ENCODE assay signal across 12 cellular contexts in the genomic region with DNA sequence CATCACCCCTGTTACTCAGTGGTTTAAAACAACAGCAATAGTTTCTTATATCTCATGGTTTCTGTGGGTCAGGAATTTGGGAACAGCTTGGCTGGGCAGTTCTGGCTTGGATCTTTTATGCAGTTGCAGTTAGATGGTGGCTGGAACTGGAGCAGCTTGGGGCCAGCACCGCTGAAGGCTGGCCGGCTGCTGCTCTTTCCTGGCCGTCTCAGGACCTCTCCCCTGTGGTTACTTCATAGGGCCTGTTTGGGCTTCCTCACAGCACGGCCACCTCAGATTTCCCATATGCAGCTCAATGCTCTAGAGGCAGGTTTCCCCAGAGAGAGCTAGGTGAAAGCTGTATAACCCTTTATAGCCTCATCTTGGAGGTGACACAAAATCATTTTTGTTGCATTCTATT. TPM values are rescaled to one million over a fixed set of nuclear protein-coding genes. Genes with fewer than 3 reads are reported as not detected.
DNase-seq lines count a peak whose midpoint lies in the region; ATAC-seq, FAIRE-seq and TF ChIP-seq lines count a peak whose summit lies in the region.
"Had no signal": no experiment of that assay in that cellular context is flagged by ENCODE, and none has a peak within 500 bp of the region (broad histone marks: within the 10 kb centered on the region; RNA-seq: fewer than 3 reads in every experiment).

No MANE protein-coding gene starts in this region.

- no peak overlapping the region; the same call in 1 of the 2 replicates for H2AFZ ChIP-seq in SK-N-SH (ENCODE audit: low read depth)

- H3K9ac ChIP-seq in SK-N-SH: peak overlapping the region; percentile 52; the same call in 1 of the 2 replicates
- peak overlapping the region; percentile 38 for H3K9ac ChIP-seq in adipocyte (ENCODE audit: low read length)
- H3K9ac ChIP-seq in subcutaneous abdominal adipose tissue (ENCODE audit: low read length in 5 of 5): peak overlapping the region in 3 of 5 donors; percentile 54 to 81 (median 57)

- no peaks in the 10 kb centered on the region for H3K27me3 ChIP-seq in SK-N-SH (ENCODE audit: insufficient read depth)
- no peaks in the 10 kb centered on the region for H3K27me3 ChIP-seq in adipocyte (replicated peaks; ENCODE audit: control insufficient read depth, insufficient read depth, low read length)
- H3K27me3 ChIP-seq in left lung: no peaks in the 10 kb centered on the region
- H3K27me3 ChIP-seq in subcutaneous abdominal adipose tissue (ENCODE audit: control insufficient read depth in 5 of 5, insufficient read depth in 4 of 5, low read length in 5 of 5): no peaks in the 10 kb centered on the region
- H3K27me3 ChIP-seq in MG63: no peaks in the 10 kb centered on the region

- TF ChIP-seq EP300 in SK-N-SH (IDR thresholded peaks at IDR 0.05; ENCODE audit: borderline replicate concordance in 1 of 2, low read depth in 1 of 2, low read length in 1 of 2): no peak

- intact Hi-C loops in left lung (cut with DNase I): no loop called here

- POLR2A ChIA-PET in SK-N-SH (lab: Yijun Ruan, JAX): interaction anchor here (1.1 kb wide), 1 partner anchor 11 kb away, joined by 3 read pairs; no protein-coding TSS in a partner anchor

- no peaks in the 10 kb centered on the region for H4K20me1 ChIP-seq in SK-N-SH (ENCODE audit: insufficient read depth)

- WGBS in SK-N-SH (ENCODE audit: low lambda C conversion rate): 100% methylated on average over 3 of the region's 4 CpGs

- peaks cover 13% of the 10 kb centered on the region for H3F3A ChIP-seq in SK-N-SH (replicated peaks; ENCODE audit: insufficient read depth)

- H3K4me1 ChIP-seq in SK-N-SH (ENCODE audit: control insufficient read depth in 1 of 2, insufficient read depth in 2 of 2, low read depth in 1 of 2, low read length in 1 of 2) (peaks cover 13 to 45% of the 10 kb centered on the region in 2 experiments), adipocyte (ENCODE audit: control insufficient read depth, insufficient read depth, low read length) (peaks cover 71% of the 10 kb centered on the region), left lung (peaks cover 36 to 76% of the 10 kb centered on the region in 2 donors), subcutaneous abdominal adipose tissue (ENCODE audit: control insufficient read depth in 5 of 5, insufficient read depth in 5 of 5, low read length in 5 of 5) (peaks cover 20 to 86% (median 73%) of the 10 kb centered on the region in 5 donors)

- H3K9me2 ChIP-seq in SK-N-SH: no peaks in the 10 kb centered on the region

- TF ChIP-seq RAD21 in SK-N-SH (IDR thresholded peaks at IDR 0.05; ENCODE audit: low read length): no peak

- CTCF ChIA-PET in SK-N-SH (lab: Yijun Ruan, JAX): interaction anchor here (1.1 to 3.8 kb wide), 4 partner anchors 9 to 518 kb away, joined by 3 to 26 read pairs (median 5); no protein-coding TSS in a partner anchor

- no peak for TF ChIP-seq POLR2A in GM12891 (IDR thresholded peaks at IDR 0.05; ENCODE audit: low read depth, low read length)

- TF ChIP-seq CTCF in SK-N-SH (IDR thresholded peaks at IDR 0.05) (no peak), left lung (IDR thresholded peaks at IDR 0.05) (no peak)

- no peaks in the 10 kb centered on the region for H3K9me3 ChIP-seq in SK-N-SH
- no peaks in the 10 kb centered on the region for H3K9me3 ChIP-seq in adipocyte (ENCODE audit: control insufficient read depth, low read length)
- no peaks in the 10 kb centered on the region for H3K9me3 ChIP-seq in left lung
- no peaks in the 10 kb centered on the region for H3K9me3 ChIP-seq in subcutaneous abdominal adipose tissue (ENCODE audit: control insufficient read depth in 5 of 5, low read length in 5 of 5)
- no peaks in the 10 kb centered on the region for H3K9me3 ChIP-seq in MG63

- DNase-seq in SK-N-SH (no peak), adipocyte (ENCODE audit: low read depth) (no peak), left lung (no peak), MG63 (no peak), GM12891 (ENCODE audit: insufficient read length, low spot score) (no peak)
- DNase-seq: activated CD8-positive, alpha-beta memory T cell treated with anti-CD3 and anti-CD28 coated beads, Interleukin-2, amount 50 U/mL, for 48 hours; NCI-H1105 had no signal

- H3K27ac ChIP-seq in SK-N-SH (ENCODE audit: low read depth in 2 of 2, low read length in 1 of 2) (peak overlapping the region; percentile 43 to 60; a peak in 3 of 4 replicates), left lung (peak overlapping the region; percentile 73 to 88), subcutaneous abdominal adipose tissue (ENCODE audit: low read depth, low read length) (peak overlapping the region; percentile 93)
- H3K27ac ChIP-seq: 22Rv1 had no signal

- H3K36me3 ChIP-seq in SK-N-SH (replicated peaks in 1 of 2; ENCODE audit: control insufficient read depth in 1 of 2, insufficient read depth in 2 of 2, low read length in 1 of 2) (no peaks in the 10 kb centered on the region), adipocyte (ENCODE audit: control insufficient read depth, insufficient read depth, low read length, severe bottlenecking) (peaks cover 4% of the 10 kb centered on the region), left lung (no peaks in the 10 kb centered on the region), subcutaneous abdominal adipose tissue (ENCODE audit: control insufficient read depth in 5 of 5, insufficient read depth in 5 of 5, low read length in 5 of 5) (no peaks in the 10 kb centered on the region), MG63 (peaks cover 16% of the 10 kb centered on the region)

- no peak for FAIRE-seq in GM12891 (lab: Jason Lieb, UNC)
- FAIRE-seq: endometrium had no signal

- no peak overlapping the region for H3K4me3 ChIP-seq in SK-N-SH (ENCODE audit: low read depth in 2 of 2, low read length in 1 of 2)
- H3K4me3 ChIP-seq in adipocyte (ENCODE audit: low read length): no peak overlapping the region
- H3K4me3 ChIP-seq in left lung: no peak overlapping the region
- peak overlapping the region in 2 of 5 donors; percentile 31 to 45 for H3K4me3 ChIP-seq in subcutaneous abdominal adipose tissue (ENCODE audit: low read depth in 1 of 5, low read length in 5 of 5)
- H3K4me3 ChIP-seq in MG63: no peak overlapping the region

- peaks cover 16% of the 10 kb centered on the region; the same call in 1 of the 2 replicates for H3K79me2 ChIP-seq in SK-N-SH (ENCODE audit: insufficient read depth)

- H3K4me2 ChIP-seq in SK-N-SH: no peak overlapping the region

- ATAC-seq in SK-N-SH treated with all-trans-retinoic acid at 6 μM for 48 hours (no peak), left lung (peak; percentile 14), HG02938 (IDR thresholded peaks at IDR 0.05; ENCODE audit: unreplicated experiment) (no peak)

TF ChIP-seq in SK-N-SH, 30 proteins besides CTCF, POLR2A, EP300 and RAD21:
- TF ChIP-seq RCOR1 (IDR thresholded peaks at IDR 0.05; ENCODE audit: low read length) (no peak), MEF2A (IDR thresholded peaks at IDR 0.05; ENCODE audit: borderline replicate concordance, low read depth) (no peak), FOXJ3 (CRISPR knock-in tag; IDR thresholded peaks at IDR 0.05) (no peak), YY1 (IDR thresholded peaks at IDR 0.05; ENCODE audit: low read depth) (no peak)

TF ChIP-seq in SK-N-SH treated with all-trans-retinoic acid at 6 μM for 48 hours, 23 proteins besides CTCF, POLR2A, EP300 and RAD21 (continues in another document):
- TF ChIP-seq SNAI2 (CRISPR knock-in tag; IDR thresholded peaks at IDR 0.05) (no peak), ZFP30 (CRISPR knock-in tag; IDR thresholded peaks at IDR 0.05) (no peak), ZC3H10 (CRISPR knock-in tag; IDR thresholded peaks at IDR 0.05) (no peak)

TF ChIP-seq in GM12891, 5 proteins besides CTCF, POLR2A, EP300 and RAD21:
- TF ChIP-seq POU2F2 (IDR thresholded peaks at IDR 0.05; ENCODE audit: low read depth, low read length) (no peak), POLR2AphosphoS5 (IDR thresholded peaks at IDR 0.05; ENCODE audit: low read depth, low read length) (no peak), TAF1 (IDR thresholded peaks at IDR 0.05; ENCODE audit: low read depth, low read length) (no peak), PAX5 (IDR thresholded peaks at IDR 0.05; ENCODE audit: insufficient read depth, low read length, severe bottlenecking) (no peak), SPI1 (IDR thresholded peaks at IDR 0.05; ENCODE audit: low read depth, low read length) (no peak)

RNA-seq across cellular contexts. Expression of gene PKIG, which starts 15.6 kb away (rescaled TPM):
- 63.9 and 92.9 TPM in 2 replicates for polyA plus RNA-seq in SK-N-SH (2012; rRNA removed)
- polyA plus RNA-seq in SK-N-SH (2012; cell fraction: cytosol; rRNA removed): 67.5 and 78.6 TPM in 2 replicates
- polyA plus RNA-seq in SK-N-SH (2012; cell fraction: nucleus; rRNA removed): 29.9 and 37.7 TPM in 2 replicates
- 10 to 100 TPM; 40.1 to 42.1 TPM for total RNA-seq in left lung
- total RNA-seq in MG63 (2014; rRNA removed; shearing (Covaris generic); ENCODE audit: low replicate concordance): 73.0 and 79.2 TPM in 2 replicates
- 27.4 TPM for polyA plus RNA-seq in GM12891 (2012; ENCODE audit: low read depth, missing spikeins)

RNA-seq across cellular contexts. Expression of gene ADA, which starts 53.6 kb away (rescaled TPM):
- 25.7 and 28.3 TPM in 2 replicates for polyA plus RNA-seq in SK-N-SH (2012; rRNA removed)
- polyA plus RNA-seq in SK-N-SH (2012; cell fraction: cytosol; rRNA removed): 14.9 and 20.7 TPM in 2 replicates
- polyA plus RNA-seq in SK-N-SH (2012; cell fraction: nucleus; rRNA removed): 50.4 and 63.8 TPM in 2 replicates
- 10 to 100 TPM in 1 of 2 donors, 1 to 10 TPM in 1; 7.6 to 15.5 TPM for total RNA-seq in left lung
- 28.4 and 41.4 TPM in 2 replicates for total RNA-seq in MG63 (2014; rRNA removed; shearing (Covaris generic); ENCODE audit: low replicate concordance)
- polyA plus RNA-seq in GM12891 (2012; ENCODE audit: low read depth, missing spikeins): 112 TPM
